17 cellular contexts compared by ENCODE assay signal in the genomic region with DNA sequence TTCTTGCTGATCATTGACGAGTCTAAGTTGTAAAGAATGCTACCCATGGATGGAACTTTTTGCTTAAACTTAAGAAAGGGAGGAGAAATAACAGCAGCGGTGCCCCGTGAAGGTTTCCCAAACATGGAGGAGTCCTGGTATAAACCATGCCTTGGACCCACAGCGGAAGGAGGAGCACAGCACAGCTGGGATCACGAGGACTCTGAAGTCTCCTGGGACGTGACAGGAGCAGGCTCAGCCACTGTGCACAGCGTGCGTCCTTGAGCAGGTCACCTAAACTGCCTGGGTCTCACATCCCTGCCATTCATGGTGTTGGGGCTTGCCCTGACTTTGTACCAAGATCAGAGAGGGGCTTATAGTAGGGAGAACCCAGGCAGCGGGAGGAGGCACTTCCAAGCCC. TPM values are rescaled to one million over a fixed set of nuclear protein-coding genes. Genes with fewer than 3 reads are reported as not detected.
DNase-seq lines count a peak whose midpoint lies in the region; ATAC-seq and TF ChIP-seq lines count a peak whose summit lies in the region.
"Had no signal": no experiment of that assay in that cellular context is flagged by ENCODE, and none has a peak within 500 bp of the region (broad histone marks: within the 10 kb centered on the region; RNA-seq: fewer than 3 reads in every experiment).

No MANE protein-coding gene starts in this region.

- H4K20me1 ChIP-seq in BLaER1 = no peaks in the 10 kb centered on the region

- H3K4me3 Mint-ChIP-seq in brain = peak overlapping the region in 1 of 5 experiments; percentile 16
- H3K4me3 Mint-ChIP-seq: CD4-positive, CD25-positive, alpha-beta regulatory T cell had no signal

- no peak for ATAC-seq in heart right ventricle
- ATAC-seq in omental fat pad (ENCODE audit: low FRiP score) = no peak
- ATAC-seq: A549 had no signal

- H3K36me3 ChIP-seq in BLaER1 = no peaks in the 10 kb centered on the region
- peaks cover 72% of the 10 kb centered on the region for H3K36me3 ChIP-seq in HUES6 (ENCODE audit: control insufficient read depth, insufficient read depth, low read length)
- H3K36me3 ChIP-seq in mesodermal cell (ENCODE audit: control insufficient read depth, insufficient read depth, low read length) = no peaks in the 10 kb centered on the region
- H3K36me3 ChIP-seq in heart right ventricle = no peaks in the 10 kb centered on the region

- H3K27ac Mint-ChIP-seq in brain = peak overlapping the region in 3 of 5 experiments; percentile 21 to 95 (median 79)
- H3K27ac Mint-ChIP-seq: CD4-positive, CD25-positive, alpha-beta regulatory T cell had no signal

- H3K4me3 ChIP-seq in BLaER1 = no peak overlapping the region
- peak overlapping the region; percentile 2; the same call in 1 of the 2 replicates for H3K4me3 ChIP-seq in HUES6 (ENCODE audit: low read depth, low read length)
- H3K4me3 ChIP-seq in mesodermal cell (ENCODE audit: extremely low read depth, insufficient read depth, low read length, poor library complexity, severe bottlenecking) = no peak overlapping the region
- H3K4me3 ChIP-seq in heart right ventricle = no peak overlapping the region
- H3K4me3 ChIP-seq in foreskin fibroblast (ENCODE audit: low read depth in 1 of 2, low read length in 2 of 2) = no peak overlapping the region
- H3K4me3 ChIP-seq: A549, SK-N-MC had no signal

- peak overlapping the region; percentile 65 for H3K4me2 ChIP-seq in BLaER1
- H3K4me2 ChIP-seq: A549 had no signal

- in situ Hi-C loops in KBM-7 (cut with MboI; ENCODE audit: low pct_unique_long_range_greater_than_20kb, low sequenced_read_pairs) = no loop called here

- peaks cover 51% of the 10 kb centered on the region for H3K4me1 Mint-ChIP-seq in brain
- H3K4me1 Mint-ChIP-seq: CD4-positive, CD25-positive, alpha-beta regulatory T cell had no signal

- H3K9me3 Mint-ChIP-seq in brain = no peaks in the 10 kb centered on the region
- H3K9me3 Mint-ChIP-seq: CD4-positive, CD25-positive, alpha-beta regulatory T cell had no signal

- no peak overlapping the region for H3K27ac ChIP-seq in BLaER1
- peak overlapping the region; percentile 59; the same call in 1 of the 2 replicates for H3K27ac ChIP-seq in HUES6 (ENCODE audit: low read depth, low read length)
- peak overlapping the region; percentile 49 for H3K27ac ChIP-seq in mesodermal cell (ENCODE audit: low read depth, low read length, severe bottlenecking)
- H3K27ac ChIP-seq in heart right ventricle = no peak overlapping the region
- H3K27ac ChIP-seq: A549, SK-N-MC had no signal

- no peak overlapping the region for H3K9ac ChIP-seq in BLaER1
- H3K9ac ChIP-seq in HUES6 (ENCODE audit: low read length) = peak overlapping the region; percentile 8

- peaks cover 25% of the 10 kb centered on the region for H3K4me1 ChIP-seq in BLaER1
- H3K4me1 ChIP-seq in HUES6 (ENCODE audit: control insufficient read depth, insufficient read depth, low read length) = peaks cover 71% of the 10 kb centered on the region
- peaks cover 18% of the 10 kb centered on the region for H3K4me1 ChIP-seq in mesodermal cell (ENCODE audit: control insufficient read depth, insufficient read depth, low read length, poor library complexity, severe bottlenecking)
- H3K4me1 ChIP-seq in heart right ventricle = no peaks in the 10 kb centered on the region
- H3K4me1 ChIP-seq: A549 had no signal

- DNase-seq in heart right ventricle (no peak), omental fat pad (ENCODE audit: low spot score) (no peak), foreskin fibroblast (no peak), KBM-7 (no peak)
- DNase-seq: CD4-positive, CD25-positive, alpha-beta regulatory T cell; EL; NCI-H1417; NCI-H2029; NCI-H774 had no signal

- H3K9me3 ChIP-seq in BLaER1 (no peaks in the 10 kb centered on the region), HUES6 (ENCODE audit: control insufficient read depth, insufficient read depth, low read depth, low read length) (no peaks in the 10 kb centered on the region), mesodermal cell (ENCODE audit: control insufficient read depth, low read length) (no peaks in the 10 kb centered on the region), heart right ventricle (no peaks in the 10 kb centered on the region)
- H3K9me3 ChIP-seq: A549 had no signal

- intact Hi-C loops in heart right ventricle (cut with DNase I) = no loop called here

- no peaks in the 10 kb centered on the region for H3K36me3 Mint-ChIP-seq in brain
- H3K36me3 Mint-ChIP-seq: CD4-positive, CD25-positive, alpha-beta regulatory T cell had no signal

- peaks cover 4% of the 10 kb centered on the region for H3K27me3 Mint-ChIP-seq in brain

- no peaks in the 10 kb centered on the region for H3K27me3 ChIP-seq in BLaER1
- no peaks in the 10 kb centered on the region for H3K27me3 ChIP-seq in HUES6 (ENCODE audit: control insufficient read depth, insufficient read depth, low read length)
- peaks cover 0 to 37% (median 13%) of the 10 kb centered on the region in 7 donors for H3K27me3 ChIP-seq in heart right ventricle

- 81 to 88% methylated on average over 9 of the region's 9 CpGs for WGBS in mesodermal cell (ENCODE audit: insufficient coverage in 2 of 2), 2 experiments
- 64 to 66% methylated on average over 9 of the region's 9 CpGs for WGBS in heart right ventricle, 2 donors

- TF ChIP-seq CTCF in brain (conservative IDR thresholded peaks at IDR 0.05) (no peak), heart right ventricle (IDR thresholded peaks at IDR 0.05) (no peak), omental fat pad (IDR thresholded peaks at IDR 0.05) (no peak), foreskin fibroblast (IDR thresholded peaks at IDR 0.05; ENCODE audit: low read depth, low read length) (no peak)

RNA-seq across cellular contexts. Expression of a gene that starts 56.1 kb away (rescaled TPM):
- polyA plus RNA-seq in brain (ENCODE audit: insufficient read depth, low read depth, low replicate concordance) (not detected), heart right ventricle (not detected)
- polyA plus RNA-seq in mesodermal cell (2013, experiment 1 of 2) = not detected
- polyA plus RNA-seq in mesodermal cell (2013, experiment 2 of 2) = not detected
- total RNA-seq in heart right ventricle (not detected), omental fat pad (not detected)
- total RNA-seq: CD4-positive, CD25-positive, alpha-beta regulatory T cell; H4; NCI-H460 had no signal
- polyA plus RNA-seq: A549; CD4-positive, CD25-positive, alpha-beta regulatory T cell had no signal

Comparison
In these comparisons a context has a peak if more than half of its experiments do, and no peak if none do; other contexts are left out.
1. H3K27ac ChIP-seq: peak in HUES6 (single experiment) and mesodermal cell (single experiment); none in BLaER1 (single experiment) and heart right ventricle (0 of 10).